In the genomic region with DNA sequence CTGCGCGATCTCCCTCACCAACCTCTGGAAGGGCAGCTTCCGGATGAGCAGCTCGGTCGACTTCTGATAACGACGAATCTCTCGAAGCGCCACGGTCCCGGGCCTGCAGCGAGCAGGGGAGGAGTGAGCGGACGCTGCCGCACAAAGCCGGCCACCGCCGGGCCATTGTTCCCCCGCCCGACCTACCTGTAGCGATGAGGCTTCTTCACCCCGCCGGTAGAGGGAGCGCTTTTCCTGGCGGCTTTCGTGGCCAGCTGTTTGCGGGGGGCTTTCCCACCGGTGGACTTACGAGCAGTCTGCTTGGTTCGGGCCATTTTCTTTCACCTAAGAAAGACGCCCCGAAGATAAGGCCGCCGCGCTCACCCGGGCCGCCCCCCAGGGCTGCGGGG, we compare ENCODE assay signal across 8 cellular contexts. TPM values are rescaled to one million over a fixed set of nuclear protein-coding genes. Genes with fewer than 3 reads are reported as not detected.
DNase-seq lines count a peak whose midpoint lies in the region; ATAC-seq lines count a peak whose summit lies in the region.

No MANE protein-coding gene starts in this region.

- H3K27me3 ChIP-seq in SJSA1 (replicated peaks) (0 out of 2 replicates have a peak, but pooled peaks cover 5% of the 10 kb centered on the region), ectodermal cell (ENCODE audit: control insufficient read depth, insufficient read depth, low read length, poor library complexity, severe bottlenecking) (no peaks in the 10 kb centered on the region), muscle layer of colon (ENCODE audit: control insufficient read depth in 1 of 2, insufficient read depth in 2 of 2, low read length in 2 of 2) (no peaks in the 10 kb centered on the region)

- H3K36me3 ChIP-seq in SJSA1 (peaks cover 57% of the 10 kb centered on the region), ectodermal cell (ENCODE audit: control insufficient read depth, insufficient read depth, low read length) (peaks cover 14% of the 10 kb centered on the region), muscle layer of colon (ENCODE audit: insufficient read depth, low read length) (peaks cover 44% of the 10 kb centered on the region)

- no peaks in the 10 kb centered on the region; the same call in 1 of the 2 replicates for H3K9me3 ChIP-seq in SJSA1 (replicated peaks)
- H3K9me3 ChIP-seq in ectodermal cell (ENCODE audit: control insufficient read depth, low read length) = no peaks in the 10 kb centered on the region
- H3K9me3 ChIP-seq in muscle layer of colon (ENCODE audit: low read length) = no peaks in the 10 kb centered on the region

- intact Hi-C loops in Right ventricle myocardium inferior (cut with DNase I) = loop anchor here (1.0 to 10.0 kb wide), 4 partner anchors 66 to 226 kb away; partner anchors contain the start of genes CDK3, TRIM47 and TRIM65
- intact Hi-C loops in cardiac septum (cut with DNase I) = loop anchor here (2.0 kb wide), 1 partner anchor 66 kb away; the partner anchor contains the start of gene UNC13D

- WGBS in ectodermal cell, 2 experiments = 1% methylated on average over 38 of the region's 38 CpGs

- peak overlapping the region; percentile 84 for H3K9ac ChIP-seq in muscle layer of colon (ENCODE audit: low read length)

- DNase-seq in Right ventricle myocardium inferior (ENCODE audit: missing footprints) (no peak), cardiac septum (ENCODE audit: low spot score) (no peak), SJSA1 (ENCODE audit: low read depth in 1 of 2, low spot score in 2 of 2) (no peak), dedifferentiated amniotic fluid mesenchymal stem cell (ENCODE audit: extremely low spot score) (no peak), SHP77 (lab: John Stamatoyannopoulos, UW) (no peak)

- peak; percentile 0 for ATAC-seq in Right ventricle myocardium inferior
- ATAC-seq in HG03025 (IDR thresholded peaks at IDR 0.05; ENCODE audit: low FRiP score, unreplicated experiment) = peak; percentile 12

- H3K4me1 ChIP-seq in SJSA1 (replicated peaks) (peaks cover 29% of the 10 kb centered on the region), ectodermal cell (ENCODE audit: control insufficient read depth, insufficient read depth, low read length) (peaks cover 5% of the 10 kb centered on the region), muscle layer of colon (ENCODE audit: insufficient read depth, low read length) (peaks cover 37% of the 10 kb centered on the region)

- H3K27ac ChIP-seq in SJSA1 = peak overlapping the region; percentile 98
- peak overlapping the region; percentile 95 for H3K27ac ChIP-seq in ectodermal cell (ENCODE audit: insufficient read depth, low read depth, low read length, poor library complexity, severe bottlenecking)
- H3K27ac ChIP-seq in muscle layer of colon (ENCODE audit: low read depth, low read length) = peak overlapping the region; percentile 80

- H3K4me3 ChIP-seq in SJSA1 (peak overlapping the region; percentile 86), ectodermal cell (ENCODE audit: insufficient read depth, low read depth, low read length) (peak overlapping the region; percentile 98), muscle layer of colon (ENCODE audit: low read depth in 1 of 2, low read length in 2 of 2) (peak overlapping the region; percentile 85 to 92)

RNA-seq across cellular contexts. Expression of gene UNK, which starts 5.8 kb away (rescaled TPM):
- total RNA-seq in Right ventricle myocardium inferior = 16.0 TPM
- total RNA-seq in cardiac septum = 16.8 TPM
- 28.8 and 42.8 TPM in 2 replicates for total RNA-seq in SJSA1 (2014; rRNA removed; shearing (Covaris generic))
- 46.8 TPM for polyA plus RNA-seq in ectodermal cell (2013, experiment 1 of 4)
- polyA plus RNA-seq in ectodermal cell (2013, experiment 2 of 4) = 51.5 TPM
- polyA plus RNA-seq in ectodermal cell (2013, experiment 3 of 4) = 38.8 TPM
- 46.4 TPM for polyA plus RNA-seq in ectodermal cell (2013, experiment 4 of 4)

RNA-seq across cellular contexts. Expression of gene GALK1, which starts 13.9 kb away (rescaled TPM):
- 23.8 TPM for total RNA-seq in Right ventricle myocardium inferior
- total RNA-seq in cardiac septum = 11.5 TPM
- total RNA-seq in SJSA1 (2014; rRNA removed; shearing (Covaris generic)) = 50.5 and 50.6 TPM in 2 replicates
- polyA plus RNA-seq in ectodermal cell (2013, experiment 1 of 4) = 23.8 TPM
- 20.0 TPM for polyA plus RNA-seq in ectodermal cell (2013, experiment 2 of 4)
- polyA plus RNA-seq in ectodermal cell (2013, experiment 3 of 4) = 24.6 TPM
- polyA plus RNA-seq in ectodermal cell (2013, experiment 4 of 4) = 20.5 TPM

RNA-seq across cellular contexts. Expression of gene ITGB4, which starts 57.6 kb away (rescaled TPM):
- total RNA-seq in Right ventricle myocardium inferior (7.5 TPM), cardiac septum (5.7 TPM)
- total RNA-seq in SJSA1 (2014; rRNA removed; shearing (Covaris generic)) = not detected in 2 replicates
- 2.1 TPM for polyA plus RNA-seq in ectodermal cell (2013, experiment 1 of 4)
- polyA plus RNA-seq in ectodermal cell (2013, experiment 2 of 4) = 0.96 TPM
- polyA plus RNA-seq in ectodermal cell (2013, experiment 3 of 4) = 0.80 TPM
- polyA plus RNA-seq in ectodermal cell (2013, experiment 4 of 4) = 1.1 TPM
